ENCODE assay signal across 13 cellular contexts in genomic region chr17:5364156-5364555, GRCh38. TPM values are rescaled to one million over a fixed set of nuclear protein-coding genes. Genes with fewer than 3 reads are reported as not detected.
DNase-seq lines count a peak whose midpoint lies in the region; ATAC-seq, FAIRE-seq and TF ChIP-seq lines count a peak whose summit lies in the region.
"Had no signal": no experiment of that assay in that cellular context is flagged by ENCODE, and none has a peak within 500 bp of the region (broad histone marks: within the 10 kb centered on the region; RNA-seq: fewer than 3 reads in every experiment).

No MANE protein-coding gene starts in this region.

- no peak overlapping the region for H3K4me2 ChIP-seq in GM23338

- no peak for TF ChIP-seq CTCF in AG10803 (conservative IDR thresholded peaks at IDR 0.05; ENCODE audit: low read length)
- no peak for TF ChIP-seq CTCF in GM23338 (conservative IDR thresholded peaks at IDR 0.05; ENCODE audit: low read depth in 2 of 2)
- no peak for TF ChIP-seq CTCF in epithelial cell of esophagus (IDR thresholded peaks at IDR 0.05; ENCODE audit: insufficient read depth, low read depth, low read length, missing control alignments)
- TF ChIP-seq CTCF in mesothelial cell of epicardium (IDR thresholded peaks at IDR 0.05; ENCODE audit: unreplicated experiment), result no peak
- TF ChIP-seq CTCF in kidney (IDR thresholded peaks at IDR 0.05; ENCODE audit: borderline replicate concordance, extremely low read depth, insufficient read depth), result no peak

- H3K4me1 Mint-ChIP-seq in GM23338 (peaks cover 22% of the 10 kb centered on the region), mesothelial cell of epicardium (peaks cover 5% of the 10 kb centered on the region)

- H3K36me3 ChIP-seq in GM23338 (ENCODE audit: insufficient read depth), result peaks cover 3% of the 10 kb centered on the region; the same call in 1 of the 2 replicates
- H3K36me3 ChIP-seq in kidney (ENCODE audit: control insufficient read depth in 1 of 2, insufficient read depth in 2 of 2, low read length in 2 of 2), result peaks cover 22 to 31% of the 10 kb centered on the region in 2 donors
- H3K36me3 ChIP-seq: uterus had no signal

- peaks cover 2% of the 10 kb centered on the region for H3K27me3 Mint-ChIP-seq in GM23338 (ENCODE audit: insufficient read depth, low read depth, poor library complexity)
- no peaks in the 10 kb centered on the region for H3K27me3 Mint-ChIP-seq in mesothelial cell of epicardium (ENCODE audit: low read depth)

- peaks cover 3% of the 10 kb centered on the region; the same call in 1 of the 2 replicates for H4K20me1 ChIP-seq in GM23338 (replicated peaks; ENCODE audit: insufficient read depth)

- H3K27ac ChIP-seq in GM23338 (ENCODE audit: low read depth) (no peak overlapping the region), kidney (ENCODE audit: low read depth in 2 of 2, low read length in 2 of 2) (no peak overlapping the region)
- H3K27ac ChIP-seq: uterus had no signal

- no peaks in the 10 kb centered on the region for H3K9me3 ChIP-seq in kidney (ENCODE audit: control insufficient read depth in 1 of 2, low read length in 2 of 2)
- H3K9me3 ChIP-seq: uterus had no signal

- H3F3A ChIP-seq in GM23338 (replicated peaks; ENCODE audit: low read depth), result no peaks in the 10 kb centered on the region

- H2AFZ ChIP-seq in GM23338, result no peak overlapping the region

- no peak overlapping the region for H3K4me3 ChIP-seq in AG10803 (ENCODE audit: low read length)
- no peak overlapping the region for H3K4me3 ChIP-seq in GM23338
- no peak overlapping the region for H3K4me3 ChIP-seq in epithelial cell of esophagus (ENCODE audit: low read length)
- no peak overlapping the region for H3K4me3 ChIP-seq in kidney (ENCODE audit: low read length in 2 of 2)
- H3K4me3 ChIP-seq: uterus had no signal

- no peaks in the 10 kb centered on the region for H3K9me2 ChIP-seq in GM23338 (ENCODE audit: insufficient read depth)

- DNase-seq in AG10803 (ENCODE audit: low read depth), result peak; percentile 81
- DNase-seq in GM23338 (ENCODE audit: low spot score), result no peak
- DNase-seq in epithelial cell of esophagus (ENCODE audit: low read depth), result peak; percentile 93
- no peak for DNase-seq in mesothelial cell of epicardium (ENCODE audit: low spot score in 2 of 2, unreplicated experiment in 2 of 2)
- DNase-seq in stimulated activated naive CD4-positive, alpha-beta T cell (lab: John Stamatoyannopoulos, UW), result no peak
- DNase-seq in cerebellum (ENCODE audit: low spot score), result no peak
- DNase-seq in retina, result no peak
- DNase-seq in kidney, result no peak
- DNase-seq: KBM-7, NCI-H1417, NCI-H526, uterus had no signal

- H3K4me3 Mint-ChIP-seq in GM23338, result no peak overlapping the region
- H3K4me3 Mint-ChIP-seq in mesothelial cell of epicardium, result no peak overlapping the region

- H3K9ac ChIP-seq in kidney (ENCODE audit: low read length in 2 of 2), result no peak overlapping the region

- FAIRE-seq in kidney (lab: Jason Lieb, UNC), result no peak
- FAIRE-seq: RCC 7860 had no signal

- intact Hi-C loops in kidney (cut with DNase I), result no loop called here

- H3K79me2 ChIP-seq in GM23338 (replicated peaks; ENCODE audit: insufficient read depth), result 0 out of 2 replicates have a peak, but pooled peaks cover 11% of the 10 kb centered on the region

- peaks cover 39% of the 10 kb centered on the region for H3K36me3 Mint-ChIP-seq in GM23338 (ENCODE audit: low read depth)
- peaks cover 43% of the 10 kb centered on the region for H3K36me3 Mint-ChIP-seq in mesothelial cell of epicardium

- H3K9me3 Mint-ChIP-seq in GM23338 (no peaks in the 10 kb centered on the region), mesothelial cell of epicardium (no peaks in the 10 kb centered on the region)

- H3K4me1 ChIP-seq in GM23338 (ENCODE audit: insufficient read depth), result peaks cover 17% of the 10 kb centered on the region; the same call in 1 of the 2 replicates
- H3K4me1 ChIP-seq in kidney (ENCODE audit: control insufficient read depth in 1 of 2, insufficient read depth in 1 of 2, low read depth in 1 of 2, low read length in 2 of 2), result no peaks in the 10 kb centered on the region
- H3K4me1 ChIP-seq: uterus had no signal

- ATAC-seq in GM23338, result no peak

- H3K27ac Mint-ChIP-seq in GM23338 (peak overlapping the region; percentile 14; the same call in 1 of the 2 replicates), mesothelial cell of epicardium (peak overlapping the region; percentile 41)

- no peaks in the 10 kb centered on the region for H3K27me3 ChIP-seq in GM23338 (ENCODE audit: insufficient read depth)
- H3K27me3 ChIP-seq: uterus had no signal

TF ChIP-seq in GM23338, 12 proteins besides CTCF, POLR2A, EP300 and RAD21 (continues in another document):
- TF ChIP-seq JUNB (IDR thresholded peaks at IDR 0.05; ENCODE audit: unreplicated experiment), result no peak
- no peak for TF ChIP-seq STAT1 (IDR thresholded peaks at IDR 0.05; ENCODE audit: unreplicated experiment)
- no peak for TF ChIP-seq EZH2phosphoT487 (IDR thresholded peaks at IDR 0.05; ENCODE audit: unreplicated experiment)
- no peak for TF ChIP-seq ZNF331 (CRISPR knock-in tag; IDR thresholded peaks at IDR 0.05; ENCODE audit: low read depth)
- TF ChIP-seq ZNF462 (CRISPR knock-in tag; IDR thresholded peaks at IDR 0.05), result no peak

RNA-seq across cellular contexts. Expression of gene NUP88, which starts 55.3 kb away (rescaled TPM):
- total RNA-seq in GM23338 (2014; rRNA removed; shearing (Covaris generic)), result 140 and 172 TPM in 2 replicates
- polyA plus RNA-seq in GM23338 (2016; fragmentation: Nextera tagmentation; extraction: Ambion mirVana) (103 and 110 TPM in 2 replicates), kidney (ENCODE audit: insufficient read depth, low read depth, low replicate concordance) (55.1 TPM)
- total RNA-seq in mesothelial cell of epicardium (61.7 to 67.6 TPM (median 66.3 TPM) in 3 replicates), cerebellum (74.3 TPM), kidney (57.9 TPM)

RNA-seq across cellular contexts. Expression of gene RPAIN, which starts 55.8 kb away (rescaled TPM):
- total RNA-seq in GM23338 (2014; rRNA removed; shearing (Covaris generic)), result 69.7 and 88.5 TPM in 2 replicates
- polyA plus RNA-seq in GM23338 (2016; fragmentation: Nextera tagmentation; extraction: Ambion mirVana), result 109 and 115 TPM in 2 replicates
- 95.9 to 103 TPM (median 97.8 TPM) in 3 replicates for total RNA-seq in mesothelial cell of epicardium
- 65.1 TPM for total RNA-seq in cerebellum
- total RNA-seq in kidney, result 36.1 TPM
- 34.0 TPM for polyA plus RNA-seq in kidney (ENCODE audit: insufficient read depth, low read depth, low replicate concordance)

Comparison
In these comparisons a context has a peak if more than half of its experiments do, and no peak if none do; other contexts are left out.
1. DNase-seq: peak in AG10803 (single experiment) and epithelial cell of esophagus (single experiment); none in GM23338 (single experiment), mesothelial cell of epicardium (0 of 2), stimulated activated naive CD4-positive, alpha-beta T cell (0 of 6), cerebellum (single experiment), retina (single experiment) and kidney (single experiment).